ENCODE assay signal across 1 cellular context in the genomic region with DNA sequence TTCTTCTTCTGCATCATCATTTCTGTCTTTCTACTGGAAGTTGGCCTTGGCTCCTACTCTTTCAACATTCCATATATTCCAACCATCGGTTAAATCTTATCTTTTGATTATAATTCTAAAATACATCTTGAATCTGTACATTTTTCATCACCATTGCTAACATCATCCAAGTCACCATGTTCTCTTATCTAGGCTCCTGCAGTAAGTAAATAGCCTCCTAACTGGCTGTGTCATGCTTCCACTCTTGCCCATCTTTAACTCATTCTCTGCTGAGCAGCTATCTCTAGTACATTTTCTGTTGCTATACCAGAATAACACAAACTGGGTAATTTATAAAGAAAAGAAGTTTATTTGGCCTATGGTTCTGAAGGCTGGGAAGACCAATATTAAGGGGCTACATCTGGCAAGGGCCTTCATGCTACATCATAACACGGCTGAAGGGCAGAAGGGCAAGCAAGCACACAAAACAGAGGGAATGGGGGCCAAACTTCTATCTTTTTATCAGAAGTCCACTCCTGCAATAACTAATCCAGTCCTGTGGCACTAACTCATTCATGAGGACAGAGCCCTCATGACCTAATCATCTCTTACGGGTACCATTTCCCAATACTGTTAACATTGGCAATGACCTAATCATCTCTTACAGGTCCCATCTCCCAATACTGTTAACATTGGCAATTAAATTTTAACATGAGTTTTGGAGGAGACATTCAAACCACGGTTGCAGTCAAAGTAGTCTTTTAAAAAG.
TF ChIP-seq lines count a peak whose summit lies in the region.

No MANE protein-coding gene starts in this region.

TF ChIP-seq in K562, 482 proteins besides CTCF, POLR2A, EP300 and RAD21 (continued from another document):
- TF ChIP-seq, protein P1, sequence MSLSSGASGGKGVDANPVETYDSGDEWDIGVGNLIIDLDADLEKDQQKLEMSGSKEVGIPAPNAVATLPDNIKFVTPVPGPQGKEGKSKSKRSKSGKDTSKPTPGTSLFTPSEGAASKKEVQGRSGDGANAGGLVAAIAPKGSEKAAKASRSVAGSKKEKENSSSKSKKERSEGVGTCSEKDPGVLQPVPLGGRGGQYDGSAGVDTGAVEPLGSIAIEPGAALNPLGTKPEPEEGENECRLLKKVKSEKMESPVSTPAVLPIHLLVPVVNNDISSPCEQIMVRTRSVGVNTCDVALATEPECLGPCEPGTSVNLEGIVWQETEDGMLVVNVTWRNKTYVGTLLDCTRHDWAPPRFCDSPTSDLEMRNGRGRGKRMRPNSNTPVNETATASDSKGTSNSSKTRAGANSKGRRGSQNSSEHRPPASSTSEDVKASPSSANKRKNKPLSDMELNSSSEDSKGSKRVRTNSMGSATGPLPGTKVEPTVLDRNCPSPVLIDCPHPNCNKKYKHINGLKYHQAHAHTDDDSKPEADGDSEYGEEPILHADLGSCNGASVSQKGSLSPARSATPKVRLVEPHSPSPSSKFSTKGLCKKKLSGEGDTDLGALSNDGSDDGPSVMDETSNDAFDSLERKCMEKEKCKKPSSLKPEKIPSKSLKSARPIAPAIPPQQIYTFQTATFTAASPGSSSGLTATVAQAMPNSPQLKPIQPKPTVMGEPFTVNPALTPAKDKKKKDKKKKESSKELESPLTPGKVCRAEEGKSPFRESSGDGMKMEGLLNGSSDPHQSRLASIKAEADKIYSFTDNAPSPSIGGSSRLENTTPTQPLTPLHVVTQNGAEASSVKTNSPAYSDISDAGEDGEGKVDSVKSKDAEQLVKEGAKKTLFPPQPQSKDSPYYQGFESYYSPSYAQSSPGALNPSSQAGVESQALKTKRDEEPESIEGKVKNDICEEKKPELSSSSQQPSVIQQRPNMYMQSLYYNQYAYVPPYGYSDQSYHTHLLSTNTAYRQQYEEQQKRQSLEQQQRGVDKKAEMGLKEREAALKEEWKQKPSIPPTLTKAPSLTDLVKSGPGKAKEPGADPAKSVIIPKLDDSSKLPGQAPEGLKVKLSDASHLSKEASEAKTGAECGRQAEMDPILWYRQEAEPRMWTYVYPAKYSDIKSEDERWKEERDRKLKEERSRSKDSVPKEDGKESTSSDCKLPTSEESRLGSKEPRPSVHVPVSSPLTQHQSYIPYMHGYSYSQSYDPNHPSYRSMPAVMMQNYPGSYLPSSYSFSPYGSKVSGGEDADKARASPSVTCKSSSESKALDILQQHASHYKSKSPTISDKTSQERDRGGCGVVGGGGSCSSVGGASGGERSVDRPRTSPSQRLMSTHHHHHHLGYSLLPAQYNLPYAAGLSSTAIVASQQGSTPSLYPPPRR (CRISPR knock-in tag; IDR thresholded peaks at IDR 0.05; ENCODE audit: borderline replicate concordance) = no peak
- no peak for TF ChIP-seq E2F3 (CRISPR knock-in tag; IDR thresholded peaks at IDR 0.05)
- no peak for TF ChIP-seq ZNF699 (CRISPR knock-in tag; IDR thresholded peaks at IDR 0.05; ENCODE audit: insufficient replicate concordance)
- peak; percentile 41; the same call in 1 of the 2 replicates for TF ChIP-seq FOXA1 (IDR thresholded peaks at IDR 0.05; ENCODE audit: borderline replicate concordance)
- TF ChIP-seq NCOR1 (IDR thresholded peaks at IDR 0.05) = peak; percentile 47
- peak; percentile 17; the same call in 1 of the 2 replicates for TF ChIP-seq SMARCE1 (IDR thresholded peaks at IDR 0.05)
- TF ChIP-seq THRAP3 (IDR thresholded peaks at IDR 0.05; ENCODE audit: borderline replicate concordance) = no peak
- TF ChIP-seq TAL1 (IDR thresholded peaks at IDR 0.05) = peak; percentile 57; the same call in 1 of the 2 replicates
- TF ChIP-seq MTA2 (IDR thresholded peaks at IDR 0.05; ENCODE audit: low read depth) = peak; percentile 7; the same call in 1 of the 2 replicates
TF ChIP-seq in K562: peak in this region for 35.
